In the genomic region with DNA sequence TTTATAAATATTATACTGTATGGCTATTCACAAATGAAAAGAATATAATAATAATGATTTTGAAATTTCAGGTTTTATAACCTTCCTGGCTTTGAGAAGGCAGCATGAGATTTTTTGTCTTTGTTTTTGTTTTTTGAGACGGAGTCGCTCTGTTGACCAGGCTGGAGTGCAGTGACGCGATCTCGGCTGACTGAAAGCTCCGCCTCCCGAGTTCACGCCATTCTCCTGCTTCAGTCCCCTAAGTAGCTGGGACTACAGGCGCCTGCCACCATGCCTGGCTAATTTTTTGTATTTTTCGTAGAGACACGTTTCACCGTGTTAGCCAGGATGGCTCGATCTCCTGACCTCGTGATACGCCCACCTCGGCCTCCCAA, we compare ENCODE assay signal across 8 cellular contexts.
DNase-seq lines count a peak whose midpoint lies in the region; ATAC-seq and TF ChIP-seq lines count a peak whose summit lies in the region.

No MANE protein-coding gene starts in this region.

- peak overlapping the region in 3 of 4 donors; percentile 10 to 76 (median 62) for H3K27ac ChIP-seq in sigmoid colon

- H3K27me3 Mint-ChIP-seq in glutamatergic neuron (ENCODE audit: unreplicated experiment) = peaks cover 2% of the 10 kb centered on the region

- H3K4me3 ChIP-seq in epithelial cell of esophagus (ENCODE audit: low read length) = no peak overlapping the region
- peak overlapping the region in 2 of 4 donors; percentile 48 to 61 for H3K4me3 ChIP-seq in sigmoid colon

- no peak overlapping the region for H3K27ac Mint-ChIP-seq in glutamatergic neuron (ENCODE audit: unreplicated experiment)

- H3K9me3 ChIP-seq in sigmoid colon = peaks cover 0 to 7% (median 2%) of the 10 kb centered on the region in 4 donors

- peaks cover 4% of the 10 kb centered on the region for H3K36me3 Mint-ChIP-seq in glutamatergic neuron (ENCODE audit: unreplicated experiment)

- ATAC-seq in HG02763 (IDR thresholded peaks at IDR 0.05; ENCODE audit: unreplicated experiment) (no peak), GM18909 (IDR thresholded peaks at IDR 0.05; ENCODE audit: poor library complexity, unreplicated experiment) (no peak)

- peaks cover 0 to 8% (median 0%) of the 10 kb centered on the region in 4 donors for H3K4me1 ChIP-seq in sigmoid colon

- no peaks in the 10 kb centered on the region for H3K36me3 ChIP-seq in sigmoid colon

- no peaks in the 10 kb centered on the region for H3K27me3 ChIP-seq in sigmoid colon

- no peak overlapping the region for H3K4me3 Mint-ChIP-seq in glutamatergic neuron (ENCODE audit: unreplicated experiment)

- peaks cover 18% of the 10 kb centered on the region for H3K9me3 Mint-ChIP-seq in glutamatergic neuron (ENCODE audit: unreplicated experiment)

- H3K4me1 Mint-ChIP-seq in glutamatergic neuron (ENCODE audit: low read depth, unreplicated experiment) = peaks cover 16% of the 10 kb centered on the region

- 61 to 86% methylated on average over 16 of the region's 16 CpGs for WGBS in sigmoid colon, 2 donors

- intact Hi-C loops in sigmoid colon (cut with DNase I) = no loop called here

- no peak for TF ChIP-seq EP300 in sigmoid colon (IDR thresholded peaks at IDR 0.05)

- TF ChIP-seq POLR2A in sigmoid colon (IDR thresholded peaks at IDR 0.05) = no peak

- TF ChIP-seq CTCF in epithelial cell of esophagus (IDR thresholded peaks at IDR 0.05; ENCODE audit: insufficient read depth, low read depth, low read length, missing control alignments) (no peak), sigmoid colon (IDR thresholded peaks at IDR 0.05) (no peak), glutamatergic neuron (IDR thresholded peaks at IDR 0.05; ENCODE audit: partially characterized antibody, unreplicated experiment) (no peak)

- DNase-seq in DMS153 treated with DMSO at 0.1 percent for 48 hours (lab: John Stamatoyannopoulos, UW; ENCODE audit: unreplicated experiment) = peak; percentile 79
- DNase-seq in T-helper 9 cell = peak; percentile 45
- peak; percentile 6 for DNase-seq in epithelial cell of esophagus (ENCODE audit: low read depth)
- DNase-seq in sigmoid colon = no peak
- DNase-seq in glutamatergic neuron = no peak
- no peak for DNase-seq in LoVo (ENCODE audit: low spot score)

Comparison
In these comparisons a context has a peak if more than half of its experiments do, and no peak if none do; other contexts are left out.
1. DNase-seq: peak in DMS153 treated with DMSO at 0.1 percent for 48 hours (single experiment), T-helper 9 cell (single experiment) and epithelial cell of esophagus (single experiment); none in sigmoid colon (single experiment), glutamatergic neuron (single experiment) and LoVo (single experiment).